ENCODE assay signal across 16 cellular contexts in genomic region chr16:15885560-15886001, GRCh38. TPM values are rescaled to one million over a fixed set of nuclear protein-coding genes. Genes with fewer than 3 reads are reported as not detected.
DNase-seq lines count a peak whose midpoint lies in the region; ATAC-seq and TF ChIP-seq lines count a peak whose summit lies in the region.
"Had no signal": no experiment of that assay in that cellular context is flagged by ENCODE, and none has a peak within 500 bp of the region (broad histone marks: within the 10 kb centered on the region; RNA-seq: fewer than 3 reads in every experiment).

No MANE protein-coding gene starts in this region.

- in situ Hi-C loops in Caki2 (cut with HindIII; ENCODE audit: low pct_unique_long_range_greater_than_20kb, low sequenced_read_pairs) = no loop called here

- intact Hi-C loops in cardiac septum (cut with DNase I) (loop anchor here (5.0 kb wide), 1 partner anchor 62 kb away; the partner anchor contains the start of gene ABCC1), left lung (cut with DNase I) (no loop called here)

- peaks cover 9 to 35% of the 10 kb centered on the region in 2 donors for H3K4me1 ChIP-seq in left lung

- no peak overlapping the region for H3K4me3 ChIP-seq in left lung
- H3K4me3 ChIP-seq: pancreas, spleen had no signal

- H3K27me3 Mint-ChIP-seq in central memory CD8-positive, alpha-beta T cell = no peaks in the 10 kb centered on the region
- H3K27me3 Mint-ChIP-seq in nephron progenitor cell (ENCODE audit: low read depth, poor library complexity) = no peaks in the 10 kb centered on the region

- ATAC-seq in central memory CD8-positive, alpha-beta T cell (replicated peaks; ENCODE audit: extremely low read depth, poor library complexity, severe bottlenecking) = no peak
- ATAC-seq in left lung = no peak
- ATAC-seq: pancreas; stimulated activated naive CD8-positive, alpha-beta T cell treated with anti-CD3 and anti-CD28 coated beads, Interleukin-15, Interleukin-2, amounts not matched to agents 100 U/mL and 50 U/mL, for 24 hours had no signal

- H3K36me3 ChIP-seq in left lung = peaks cover 0 to 30% of the 10 kb centered on the region in 2 donors

- H3K27ac ChIP-seq in left lung = no peak overlapping the region
- H3K27ac ChIP-seq: HL-60, pancreas, spleen had no signal

- peak overlapping the region; percentile 39 for H3K4me3 Mint-ChIP-seq in central memory CD8-positive, alpha-beta T cell
- H3K4me3 Mint-ChIP-seq in nephron progenitor cell = peak overlapping the region; percentile 69

- peaks cover 36% of the 10 kb centered on the region for H3K4me1 Mint-ChIP-seq in central memory CD8-positive, alpha-beta T cell
- H3K4me1 Mint-ChIP-seq in nephron progenitor cell = peaks cover 38% of the 10 kb centered on the region

- TF ChIP-seq CTCF in nephron progenitor cell (IDR thresholded peaks at IDR 0.05) (no peak), left lung (IDR thresholded peaks at IDR 0.05) (no peak)

- H3K36me3 Mint-ChIP-seq in central memory CD8-positive, alpha-beta T cell (ENCODE audit: insufficient read depth) = peaks cover 27% of the 10 kb centered on the region
- peaks cover 23% of the 10 kb centered on the region for H3K36me3 Mint-ChIP-seq in nephron progenitor cell (ENCODE audit: low read depth)

- no peaks in the 10 kb centered on the region for H3K9me3 ChIP-seq in left lung
- H3K9me3 ChIP-seq: pancreas, spleen had no signal

- DNase-seq in Caki2 (ENCODE audit: low read depth) = peak; percentile 63
- peak; percentile 76 for DNase-seq in NCI-H460 (ENCODE audit: extremely low read depth, low read depth)
- no peak for DNase-seq in central memory CD8-positive, alpha-beta T cell (ENCODE audit: low spot score in 2 of 2)
- no peak for DNase-seq in nephron progenitor cell
- DNase-seq in mucosa of gallbladder (ENCODE audit: low spot score) = no peak
- no peak for DNase-seq in cardiac septum (ENCODE audit: low spot score)
- DNase-seq in left lung = no peak
- DNase-seq: C1 segment of cervical spinal cord; central memory CD4-positive, alpha-beta T cell; HCEC 1CT; Karpas-422; pancreas; spleen; stimulated activated naive CD8-positive, alpha-beta T cell treated with anti-CD3 and anti-CD28 coated beads, Interleukin-15, Interleukin-2, amounts not matched to agents 100 U/mL and 50 U/mL, for 24 hours had no signal

- no peaks in the 10 kb centered on the region for H3K9me3 Mint-ChIP-seq in central memory CD8-positive, alpha-beta T cell
- H3K9me3 Mint-ChIP-seq in nephron progenitor cell = no peaks in the 10 kb centered on the region
- H3K9me3 Mint-ChIP-seq: mesothelial cell of epicardium had no signal

- no peaks in the 10 kb centered on the region for H3K27me3 ChIP-seq in left lung
- H3K27me3 ChIP-seq: pancreas, spleen had no signal

- no peak overlapping the region for H3K27ac Mint-ChIP-seq in central memory CD8-positive, alpha-beta T cell (ENCODE audit: low read depth)
- no peak overlapping the region for H3K27ac Mint-ChIP-seq in nephron progenitor cell
- H3K27ac Mint-ChIP-seq: mesothelial cell of epicardium had no signal

RNA-seq across cellular contexts. Expression of gene CEP20, which starts 2.8 kb away (rescaled TPM):
- 121 and 130 TPM in 2 replicates for total RNA-seq in Caki2 (2014; rRNA removed; shearing (Covaris generic); ENCODE audit: low replicate concordance)
- total RNA-seq in NCI-H460 (2014; rRNA removed; shearing (Covaris generic)) = 166 and 179 TPM in 2 replicates
- polyA plus RNA-seq in NCI-H460 (2014; cell fraction: nucleus; rRNA removed) = 69.6 and 137 TPM in 2 replicates
- total RNA-seq in mucosa of gallbladder (21.2 TPM), cardiac septum (28.1 TPM), left lung (10 to 100 TPM; 22.7 to 26.2 TPM)

RNA-seq across cellular contexts. Expression of gene MYH11, which starts 28.8 kb away (rescaled TPM):
- not detected in 2 replicates for total RNA-seq in Caki2 (2014; rRNA removed; shearing (Covaris generic); ENCODE audit: low replicate concordance)
- 0.02 TPM in 1 of 2 replicates, not detected in the other for total RNA-seq in NCI-H460 (2014; rRNA removed; shearing (Covaris generic))
- polyA plus RNA-seq in NCI-H460 (2014; cell fraction: nucleus; rRNA removed) = not detected in 2 replicates
- total RNA-seq in mucosa of gallbladder (1,761 TPM), cardiac septum (62.2 TPM), left lung (10 to 100 TPM; 47.3 to 94.8 TPM)

Comparison
In these comparisons a context has a peak if more than half of its experiments do, and no peak if none do; other contexts are left out.
1. DNase-seq: peak in Caki2 (single experiment) and NCI-H460 (single experiment); none in central memory CD8-positive, alpha-beta T cell (0 of 2), nephron progenitor cell (single experiment), mucosa of gallbladder (single experiment), cardiac septum (single experiment) and left lung (0 of 2).
2. RNA of gene MYH11, which starts 28.8 kb away (total RNA-seq): 1,761 TPM in mucosa of gallbladder (single experiment), 47.3 to 94.8 TPM in left lung and 62.2 TPM in cardiac septum (single experiment); 0.02 TPM in NCI-H460 and not detected in Caki2; every median in the first group is over 10 times any median in the second.